8 cellular contexts compared by ENCODE assay signal in genomic region chr3:72756900-72757299, GRCh38.
DNase-seq lines count a peak whose midpoint lies in the region; ATAC-seq lines count a peak whose summit lies in the region.

No MANE protein-coding gene starts in this region.

- peak; percentile 74 for DNase-seq in activated CD4-positive, alpha-beta T cell treated with anti-CD3 and anti-CD28 coated beads, Interleukin-2, amount 10 ng/mL, durations not matched to agents 7 days and 5 days
- peak in 1 of 2 donors; percentile 54 for DNase-seq in stimulated activated effector memory CD8-positive, alpha-beta T cell treated with anti-CD3 and anti-CD28 coated beads, Interleukin-12 subunit alpha, Interleukin-12 subunit beta, amount 100 ng/mL, for 72 hours (ENCODE audit: low spot score in 2 of 2)
- DNase-seq in dedifferentiated amniotic fluid mesenchymal stem cell (ENCODE audit: extremely low spot score) = no peak
- no peak for DNase-seq in NCI-H1417 (lab: John Stamatoyannopoulos, UW)
- no peak for DNase-seq in DMS 273 (lab: John Stamatoyannopoulos, UW; ENCODE audit: unreplicated experiment)

- peaks cover 58% of the 10 kb centered on the region for H3K4me1 Mint-ChIP-seq in activated CD4-positive, alpha-beta T cell treated with anti-CD3 and anti-CD28 coated beads, Interleukin-2, amount 10 ng/mL, durations not matched to agents 7 days and 5 days
- H3K4me1 Mint-ChIP-seq in stimulated activated effector memory CD8-positive, alpha-beta T cell treated with anti-CD3 and anti-CD28 coated beads, Interleukin-12 subunit alpha, Interleukin-12 subunit beta, amount 100 ng/mL, for 72 hours = peaks cover 11% of the 10 kb centered on the region

- H3K4me3 ChIP-seq in BLaER1 treated with 17β-estradiol and CSF1 and Interleukin-3, amounts not matched to agents 10 nM and 100 nM = peak overlapping the region in 2 of 10 experiments; percentile 19 to 34; a peak in 4 of 20 replicates

- H3K4me1 ChIP-seq in BLaER1 treated with 17β-estradiol and CSF1 and Interleukin-3, amounts not matched to agents 10 nM and 100 nM = peaks cover 23 to 60% (median 49%) of the 10 kb centered on the region in 10 experiments

- H3K36me3 Mint-ChIP-seq in activated CD4-positive, alpha-beta T cell treated with anti-CD3 and anti-CD28 coated beads, Interleukin-2, amount 10 ng/mL, durations not matched to agents 7 days and 5 days (ENCODE audit: low read depth) = peaks cover 37% of the 10 kb centered on the region
- H3K36me3 Mint-ChIP-seq in stimulated activated effector memory CD8-positive, alpha-beta T cell treated with anti-CD3 and anti-CD28 coated beads, Interleukin-12 subunit alpha, Interleukin-12 subunit beta, amount 100 ng/mL, for 72 hours = peaks cover 5% of the 10 kb centered on the region

- H3K36me3 ChIP-seq in BLaER1 treated with 17β-estradiol and CSF1 and Interleukin-3, amounts not matched to agents 10 nM and 100 nM = peaks cover 3 to 46% (median 26%) of the 10 kb centered on the region in 11 experiments; a peak in 18 of 22 replicates

- H3K9ac ChIP-seq in BLaER1 treated with 17β-estradiol and CSF1 and Interleukin-3, amounts not matched to agents 10 nM and 100 nM = peak overlapping the region in 7 of 11 experiments; percentile 26 to 61 (median 42); a peak in 9 of 22 replicates

- peak overlapping the region; percentile 39 for H3K4me3 Mint-ChIP-seq in activated CD4-positive, alpha-beta T cell treated with anti-CD3 and anti-CD28 coated beads, Interleukin-2, amount 10 ng/mL, durations not matched to agents 7 days and 5 days
- H3K4me3 Mint-ChIP-seq in stimulated activated effector memory CD8-positive, alpha-beta T cell treated with anti-CD3 and anti-CD28 coated beads, Interleukin-12 subunit alpha, Interleukin-12 subunit beta, amount 100 ng/mL, for 72 hours = peak overlapping the region; percentile 20

- H3K27ac ChIP-seq in BLaER1 treated with 17β-estradiol and CSF1 and Interleukin-3, amounts not matched to agents 10 nM and 100 nM = peak overlapping the region in 9 of 11 experiments; percentile 49 to 75 (median 67); a peak in 19 of 22 replicates

- H3K27ac Mint-ChIP-seq in activated CD4-positive, alpha-beta T cell treated with anti-CD3 and anti-CD28 coated beads, Interleukin-2, amount 10 ng/mL, durations not matched to agents 7 days and 5 days = peak overlapping the region; percentile 93
- H3K27ac Mint-ChIP-seq in stimulated activated effector memory CD8-positive, alpha-beta T cell treated with anti-CD3 and anti-CD28 coated beads, Interleukin-12 subunit alpha, Interleukin-12 subunit beta, amount 100 ng/mL, for 72 hours = no peak overlapping the region

- POLR2A ChIA-PET in activated CD4-positive, alpha-beta T cell treated with anti-CD3 and anti-CD28 coated beads, Interleukin-2, amount 10 ng/mL, durations not matched to agents 7 days and 5 days (lab: Charles Lee) = no interaction called here

- CTCF ChIA-PET in activated CD4-positive, alpha-beta T cell treated with anti-CD3 and anti-CD28 coated beads, Interleukin-2, amount 10 ng/mL, durations not matched to agents 7 days and 5 days (lab: Charles Lee) = interaction anchor here (1.9 kb wide), 1 partner anchor 18 kb away, joined by 5 read pairs; no protein-coding TSS in a partner anchor

- H3K9me3 Mint-ChIP-seq in activated CD4-positive, alpha-beta T cell treated with anti-CD3 and anti-CD28 coated beads, Interleukin-2, amount 10 ng/mL, durations not matched to agents 7 days and 5 days = peaks cover 7% of the 10 kb centered on the region
- H3K9me3 Mint-ChIP-seq in stimulated activated effector memory CD8-positive, alpha-beta T cell treated with anti-CD3 and anti-CD28 coated beads, Interleukin-12 subunit alpha, Interleukin-12 subunit beta, amount 100 ng/mL, for 72 hours = no peaks in the 10 kb centered on the region

- H4K20me1 ChIP-seq in BLaER1 treated with 17β-estradiol and CSF1 and Interleukin-3, amounts not matched to agents 10 nM and 100 nM = no peaks in the 10 kb centered on the region; a peak in 1 of 22 replicates

- peaks cover 0 to 5% (median 0%) of the 10 kb centered on the region in 11 experiments; a peak in 1 of 22 replicates for H3K27me3 ChIP-seq in BLaER1 treated with 17β-estradiol and CSF1 and Interleukin-3, amounts not matched to agents 10 nM and 100 nM

- H3K4me2 ChIP-seq in BLaER1 treated with 17β-estradiol and CSF1 and Interleukin-3, amounts not matched to agents 10 nM and 100 nM = peak overlapping the region; percentile 52 to 83 (median 80)

- no peaks in the 10 kb centered on the region for H3K27me3 Mint-ChIP-seq in activated CD4-positive, alpha-beta T cell treated with anti-CD3 and anti-CD28 coated beads, Interleukin-2, amount 10 ng/mL, durations not matched to agents 7 days and 5 days

- peak; percentile 99 for ATAC-seq in GM19438 (IDR thresholded peaks at IDR 0.05; ENCODE audit: low read depth, unreplicated experiment)
- ATAC-seq in HG03432 (IDR thresholded peaks at IDR 0.05; ENCODE audit: unreplicated experiment) = peak; percentile 100
- peak; percentile 99 for ATAC-seq in stimulated activated effector memory CD8-positive, alpha-beta T cell treated with anti-CD3 and anti-CD28 coated beads, Interleukin-12 subunit alpha, Interleukin-12 subunit beta, amount 100 ng/mL, for 72 hours

- peaks cover 0 to 26% (median 16%) of the 10 kb centered on the region in 11 experiments; a peak in 16 of 22 replicates for H3K9me3 ChIP-seq in BLaER1 treated with 17β-estradiol and CSF1 and Interleukin-3, amounts not matched to agents 10 nM and 100 nM (replicated peaks in 1 of 11)
